Comparison of ENCODE assay signal across 10 cellular contexts in genomic region chr4:23368081-23368697, GRCh38.
DNase-seq lines count a peak whose midpoint lies in the region; ATAC-seq and TF ChIP-seq lines count a peak whose summit lies in the region.
"Had no signal": no experiment of that assay in that cellular context is flagged by ENCODE, and none has a peak within 500 bp of the region (broad histone marks: within the 10 kb centered on the region; RNA-seq: fewer than 3 reads in every experiment).

No MANE protein-coding gene starts in this region.

- no peaks in the 10 kb centered on the region for H3K9me3 ChIP-seq in SJCRH30 (replicated peaks)
- no peaks in the 10 kb centered on the region for H3K9me3 ChIP-seq in iPS DF 6.9 (ENCODE audit: control insufficient read depth, insufficient read depth, low read length)
- no peaks in the 10 kb centered on the region for H3K9me3 ChIP-seq in upper lobe of left lung

- WGBS in iPS DF 6.9 (ENCODE audit: insufficient coverage, insufficient read length) = no CpG with 5 or more reads among the region's 6 CpGs
- 65 to 66% methylated on average over 6 of the region's 6 CpGs for WGBS in upper lobe of left lung, 2 donors

- H3K4me1 ChIP-seq in SJCRH30 (no peaks in the 10 kb centered on the region), iPS DF 6.9 (ENCODE audit: control insufficient read depth, insufficient read depth, low read length) (0 out of 2 replicates have a peak, but pooled peaks cover 2% of the 10 kb centered on the region), upper lobe of left lung (peaks cover 0 to 3% (median 0%) of the 10 kb centered on the region in 4 donors)

- H3K27ac ChIP-seq in SJCRH30 (no peak overlapping the region), iPS DF 6.9 (ENCODE audit: low read length) (no peak overlapping the region), upper lobe of left lung (no peak overlapping the region)

- peak in 3 of 6 experiments; percentile 34 to 59 (median 53) for TF ChIP-seq CTCF in upper lobe of left lung (IDR thresholded peaks at IDR 0.05)

- no peaks in the 10 kb centered on the region for H3K9me3 Mint-ChIP-seq in activated naive CD4-positive, alpha-beta T cell treated with anti-CD3 and anti-CD28 coated beads for 36 hours
- no peaks in the 10 kb centered on the region for H3K9me3 Mint-ChIP-seq in activated naive CD4-positive, alpha-beta T cell treated with anti-CD3 and anti-CD28 coated beads, Interleukin-2, amount 10 ng/mL, durations not matched to agents 7 days and 5 days
- H3K9me3 Mint-ChIP-seq: T-cell had no signal

- ATAC-seq in upper lobe of left lung (ENCODE audit: low FRiP score in 2 of 2) (peak; percentile 38 to 73), HG03442 (IDR thresholded peaks at IDR 0.05; ENCODE audit: unreplicated experiment) (no peak)
- ATAC-seq: esophagus mucosa, T-cell had no signal

- H3K36me3 Mint-ChIP-seq in activated naive CD4-positive, alpha-beta T cell treated with anti-CD3 and anti-CD28 coated beads for 36 hours (ENCODE audit: low read depth) = no peaks in the 10 kb centered on the region
- H3K36me3 Mint-ChIP-seq in activated naive CD4-positive, alpha-beta T cell treated with anti-CD3 and anti-CD28 coated beads, Interleukin-2, amount 10 ng/mL, durations not matched to agents 7 days and 5 days = no peaks in the 10 kb centered on the region
- H3K36me3 Mint-ChIP-seq: T-cell had no signal

- no peak overlapping the region for H3K4me3 ChIP-seq in SJCRH30
- no peak overlapping the region for H3K4me3 ChIP-seq in iPS DF 6.9 (ENCODE audit: low read length)
- no peak overlapping the region for H3K4me3 ChIP-seq in upper lobe of left lung

- CTCF ChIA-PET in activated naive CD4-positive, alpha-beta T cell treated with anti-CD3 and anti-CD28 coated beads for 36 hours (lab: Charles Lee) = no interaction called here
- CTCF ChIA-PET in activated naive CD4-positive, alpha-beta T cell treated with anti-CD3 and anti-CD28 coated beads, Interleukin-2, amount 10 ng/mL, durations not matched to agents 7 days and 5 days (lab: Charles Lee) = no interaction called here

- TF ChIP-seq POLR2A in upper lobe of left lung (IDR thresholded peaks at IDR 0.05) = no peak

- intact Hi-C loops in activated naive CD4-positive, alpha-beta T cell treated with anti-CD3 and anti-CD28 coated beads for 36 hours (cut with micrococcal nuclease) = no loop called here

- H3K4me1 Mint-ChIP-seq in activated naive CD4-positive, alpha-beta T cell treated with anti-CD3 and anti-CD28 coated beads for 36 hours (ENCODE audit: low read depth) = no peaks in the 10 kb centered on the region
- H3K4me1 Mint-ChIP-seq in activated naive CD4-positive, alpha-beta T cell treated with anti-CD3 and anti-CD28 coated beads, Interleukin-2, amount 10 ng/mL, durations not matched to agents 7 days and 5 days = no peaks in the 10 kb centered on the region
- H3K4me1 Mint-ChIP-seq: T-cell had no signal

- no peaks in the 10 kb centered on the region for H3K27me3 Mint-ChIP-seq in activated naive CD4-positive, alpha-beta T cell treated with anti-CD3 and anti-CD28 coated beads for 36 hours (ENCODE audit: low read depth)
- H3K27me3 Mint-ChIP-seq in activated naive CD4-positive, alpha-beta T cell treated with anti-CD3 and anti-CD28 coated beads, Interleukin-2, amount 10 ng/mL, durations not matched to agents 7 days and 5 days = no peaks in the 10 kb centered on the region
- H3K27me3 Mint-ChIP-seq: T-cell had no signal

- DNase-seq in activated naive CD4-positive, alpha-beta T cell treated with anti-CD3 and anti-CD28 coated beads for 36 hours = peak; percentile 12
- DNase-seq in activated naive CD4-positive, alpha-beta T cell treated with anti-CD3 and anti-CD28 coated beads, Interleukin-2, amount 10 ng/mL, durations not matched to agents 7 days and 5 days = no peak
- DNase-seq in SJCRH30 (peak; percentile 19 to 42), iPS DF 6.9 (ENCODE audit: low read depth, low spot score) (peak; percentile 50), upper lobe of left lung (peak in 1 of 2 donors; percentile 56), NCI-H2171 (lab: John Stamatoyannopoulos, UW) (no peak), NCI-H2227 treated with DMSO at 0.1 percent for 48 hours (lab: John Stamatoyannopoulos, UW) (no peak)
- DNase-seq: T-cell had no signal

- no peak overlapping the region for H3K4me3 Mint-ChIP-seq in activated naive CD4-positive, alpha-beta T cell treated with anti-CD3 and anti-CD28 coated beads for 36 hours
- no peak overlapping the region for H3K4me3 Mint-ChIP-seq in activated naive CD4-positive, alpha-beta T cell treated with anti-CD3 and anti-CD28 coated beads, Interleukin-2, amount 10 ng/mL, durations not matched to agents 7 days and 5 days
- H3K4me3 Mint-ChIP-seq: T-cell had no signal

- TF ChIP-seq EP300 in upper lobe of left lung (IDR thresholded peaks at IDR 0.05) = no peak

- no peaks in the 10 kb centered on the region for H3K36me3 ChIP-seq in SJCRH30
- H3K36me3 ChIP-seq in iPS DF 6.9 (ENCODE audit: control insufficient read depth, insufficient read depth, low read length) = no peaks in the 10 kb centered on the region
- H3K36me3 ChIP-seq in upper lobe of left lung = no peaks in the 10 kb centered on the region

- no peaks in the 10 kb centered on the region for H3K27me3 ChIP-seq in SJCRH30
- no peaks in the 10 kb centered on the region for H3K27me3 ChIP-seq in iPS DF 6.9 (ENCODE audit: control insufficient read depth, insufficient read depth, low read length)
- no peaks in the 10 kb centered on the region for H3K27me3 ChIP-seq in upper lobe of left lung

- H3K27ac Mint-ChIP-seq in activated naive CD4-positive, alpha-beta T cell treated with anti-CD3 and anti-CD28 coated beads for 36 hours = no peak overlapping the region
- no peak overlapping the region for H3K27ac Mint-ChIP-seq in activated naive CD4-positive, alpha-beta T cell treated with anti-CD3 and anti-CD28 coated beads, Interleukin-2, amount 10 ng/mL, durations not matched to agents 7 days and 5 days
- H3K27ac Mint-ChIP-seq: T-cell had no signal

Comparison
In these comparisons a context has a peak if more than half of its experiments do, and no peak if none do; other contexts are left out.
1. DNase-seq: peak in activated naive CD4-positive, alpha-beta T cell treated with anti-CD3 and anti-CD28 coated beads for 36 hours (single experiment), SJCRH30 (2 of 2) and iPS DF 6.9 (single experiment); none in activated naive CD4-positive, alpha-beta T cell treated with anti-CD3 and anti-CD28 coated beads, Interleukin-2, amount 10 ng/mL, durations not matched to agents 7 days and 5 days (single experiment), NCI-H2171 (single experiment) and NCI-H2227 treated with DMSO at 0.1 percent for 48 hours (single experiment).